Comparison of ENCODE assay signal across 16 cellular contexts in the genomic region with DNA sequence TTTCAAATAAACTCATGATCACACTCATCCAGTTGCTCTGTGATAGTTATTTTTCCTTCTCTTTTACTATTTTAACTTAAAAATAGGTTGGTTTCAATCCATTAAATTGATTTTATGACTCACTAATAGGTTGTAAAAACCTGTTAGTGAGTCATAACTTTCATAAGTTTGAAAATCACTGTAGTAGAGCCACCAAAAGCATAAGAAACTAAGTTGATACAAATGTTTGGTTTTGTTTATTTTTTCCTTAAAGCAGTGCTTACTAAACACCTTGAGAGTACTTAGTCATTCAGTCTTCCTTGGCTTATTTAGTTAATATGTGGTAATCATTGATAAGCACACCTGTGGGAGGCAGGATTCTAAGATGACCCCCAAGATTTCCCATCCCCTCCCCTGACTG.
"Had no signal": no experiment of that assay in that cellular context is flagged by ENCODE, and none has a peak within 500 bp of the region (broad histone marks: within the 10 kb centered on the region; RNA-seq: fewer than 3 reads in every experiment).

No MANE protein-coding gene starts in this region.

- H3K36me3 ChIP-seq: colonic mucosa, heart left ventricle, right atrium auricular region, stomach, thoracic aorta had no signal

- H3K27ac ChIP-seq: colonic mucosa, heart left ventricle, right atrium auricular region, stomach, thoracic aorta had no signal

- H3K4me1 ChIP-seq: colonic mucosa, heart left ventricle, right atrium auricular region, stomach had no signal

- H3K27me3 ChIP-seq: colonic mucosa, heart left ventricle, right atrium auricular region, stomach had no signal

- DNase-seq: colonic mucosa; dermis blood vessel endothelial cell; erythroblast; heart left ventricle; hippocampal formation; mucosa of descending colon; natural killer cell; posterior cingulate gyrus; small intestine; stimulated activated CD4-positive, alpha-beta T cell treated with anti-CD3 and anti-CD28 coated beads, Interleukin-12 subunit alpha, Interleukin-12 subunit beta, amount 100 ng/mL, for 4 hours; stimulated activated naive CD4-positive, alpha-beta T cell; stomach; substantia nigra; trophoblast cell had no signal

- ATAC-seq: heart left ventricle, mucosa of descending colon, natural killer cell had no signal

- H3K4me3 ChIP-seq: colonic mucosa, heart left ventricle, mucosa of descending colon, right atrium auricular region, stomach, thoracic aorta had no signal

- H3K9me3 ChIP-seq: colonic mucosa, heart left ventricle, mucosa of descending colon, right atrium auricular region, thoracic aorta had no signal
